Comparison of ENCODE assay signal across 28 cellular contexts in the genomic region with DNA sequence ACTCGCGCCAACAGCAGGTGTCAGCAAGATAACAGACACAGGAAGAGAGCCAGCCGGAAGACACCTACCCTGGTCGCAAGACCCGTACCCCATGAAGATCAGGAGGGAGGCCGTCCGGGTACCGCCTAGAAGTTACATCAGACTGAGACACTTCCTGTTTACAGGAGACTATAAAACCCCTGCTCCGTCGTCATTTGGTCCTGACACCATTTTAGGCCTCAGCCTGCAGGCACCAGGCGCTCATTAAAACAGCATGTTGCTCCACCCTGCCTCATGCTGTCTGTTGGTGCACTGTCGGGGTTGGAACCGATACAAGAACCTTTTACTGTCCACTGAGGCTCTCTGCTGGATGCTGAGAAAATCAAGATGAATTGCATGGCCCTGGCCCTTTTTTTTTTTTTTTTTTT. TPM values are rescaled to one million over a fixed set of nuclear protein-coding genes. Genes with fewer than 3 reads are reported as not detected.
DNase-seq lines count a peak whose midpoint lies in the region; ATAC-seq, FAIRE-seq and TF ChIP-seq lines count a peak whose summit lies in the region.
"Had no signal": no experiment of that assay in that cellular context is flagged by ENCODE, and none has a peak within 500 bp of the region (broad histone marks: within the 10 kb centered on the region; RNA-seq: fewer than 3 reads in every experiment).

No MANE protein-coding gene starts in this region.

- H4K5ac ChIP-seq in H1 (ENCODE audit: insufficient read length, low read depth, low read length), result no peak overlapping the region

- no peak overlapping the region for H2AK5ac ChIP-seq in H1 (ENCODE audit: low read depth, low read length)

- H2BK12ac ChIP-seq in H1 (ENCODE audit: low read depth, low read length), result no peak overlapping the region

- H4K8ac ChIP-seq in H1 (ENCODE audit: extremely low read depth, insufficient read depth, low read length), result no peak overlapping the region

- no peak overlapping the region for H3K18ac ChIP-seq in H1 (ENCODE audit: extremely low read depth, low read length)

- TF ChIP-seq CTCF in GM23338 (conservative IDR thresholded peaks at IDR 0.05; ENCODE audit: low read depth in 2 of 2) (no peak), OCI-LY7 (conservative IDR thresholded peaks at IDR 0.05; ENCODE audit: low read length) (no peak), H1 (IDR thresholded peaks at IDR 0.05; ENCODE audit: control extremely low read depth in 1 of 3, insufficient read depth in 1 of 3, low read depth in 1 of 3, low read length in 3 of 3) (no peak), neural crest cell (conservative IDR thresholded peaks at IDR 0.05) (no peak)

- no peak overlapping the region for H2BK15ac ChIP-seq in H1 (ENCODE audit: low read length)

- H4K20me1 ChIP-seq in GM23338 (replicated peaks; ENCODE audit: insufficient read depth) (no peaks in the 10 kb centered on the region), OCI-LY7 (ENCODE audit: insufficient read depth, low read length) (no peaks in the 10 kb centered on the region), H1 (replicated peaks in 1 of 2; ENCODE audit: control insufficient read depth in 1 of 2, insufficient read depth in 2 of 2, low read length in 2 of 2) (no peaks in the 10 kb centered on the region)
- H4K20me1 ChIP-seq: BLaER1 treated with 17β-estradiol and CSF1 and Interleukin-3, amounts not matched to agents 10 nM and 100 nM had no signal

- TF ChIP-seq EP300 in H1 (IDR thresholded peaks at IDR 0.05; ENCODE audit: borderline replicate concordance in 1 of 2, low read depth in 2 of 2, low read length in 2 of 2), result no peak

- POLR2A ChIA-PET in OCI-LY7 (lab: Charles Lee), result interaction anchor here (0.6 kb wide), 1 partner anchor 1360 kb away, joined by 3 read pairs; no protein-coding TSS in a partner anchor
- POLR2A ChIA-PET in H1 (lab: Charles Lee; ENCODE audit: partially characterized antibody), result interaction anchor here (0.6 kb wide), 1 partner anchor 227 kb away, joined by 3 read pairs; no protein-coding TSS in a partner anchor

- H3K27ac Mint-ChIP-seq in GM23338 (no peak overlapping the region), neural crest cell (ENCODE audit: unreplicated experiment) (peak overlapping the region; percentile 43)
- H3K27ac Mint-ChIP-seq in activated T-helper 17 cell treated with anti-CD3 and anti-CD28 coated beads, Interleukin-2, amount 50 U/mL, for 72 hours, result no peak overlapping the region
- H3K27ac Mint-ChIP-seq: activated CD4-positive, alpha-beta memory T cell treated with anti-CD3 and anti-CD28 coated beads for 36 hours; dendritic cell treated with granulocyte-macrophage colony-stimulating factor and Interleukin-4, amounts not matched to agents 40 ng/mL and 50 ng/mL, for 4 days; stimulated activated naive B cell treated with anti-CD40 and anti-IgM and Interleukin-4, amounts not matched to agents 10 μg/mL and 1 μg/mL and 100 μg/mL, for 72 hours; type B pancreatic cell had no signal

- no peaks in the 10 kb centered on the region for H3K9me3 Mint-ChIP-seq in GM23338
- H3K9me3 Mint-ChIP-seq in neural crest cell, result no peaks in the 10 kb centered on the region
- no peaks in the 10 kb centered on the region for H3K9me3 Mint-ChIP-seq in activated T-helper 17 cell treated with anti-CD3 and anti-CD28 coated beads, Interleukin-2, amount 50 U/mL, for 72 hours
- H3K9me3 Mint-ChIP-seq: activated CD4-positive, alpha-beta memory T cell treated with anti-CD3 and anti-CD28 coated beads for 36 hours; dendritic cell treated with granulocyte-macrophage colony-stimulating factor and Interleukin-4, amounts not matched to agents 40 ng/mL and 50 ng/mL, for 4 days; stimulated activated naive B cell treated with anti-CD40 and anti-IgM and Interleukin-4, amounts not matched to agents 10 μg/mL and 1 μg/mL and 100 μg/mL, for 72 hours; type B pancreatic cell had no signal

- no peak overlapping the region for H3K27ac ChIP-seq in GM23338 (ENCODE audit: low read depth)
- no peak overlapping the region for H3K27ac ChIP-seq in OCI-LY7 (ENCODE audit: low read depth, low read length, poor library complexity, severe bottlenecking)
- H3K27ac ChIP-seq in H1 (ENCODE audit: low read depth, low read length), result no peak overlapping the region
- H3K27ac ChIP-seq: BLaER1 treated with 17β-estradiol and CSF1 and Interleukin-3, amounts not matched to agents 10 nM and 100 nM; foreskin keratinocyte had no signal

- 91% methylated on average over 13 of the region's 13 CpGs; no CpG with 5 or more reads in 1 of the 2 experiments for WGBS in H1 (ENCODE audit: extremely low coverage in 1 of 2, insufficient coverage in 1 of 2, insufficient read length in 1 of 2, insufficient replicate concordance in 2 of 2, low coverage in 1 of 2, low lambda C conversion rate in 2 of 2, missing lambda C conversion rate in 1 of 2), 2 experiments

- H3K4me1 ChIP-seq in GM23338 (ENCODE audit: insufficient read depth) (no peaks in the 10 kb centered on the region), OCI-LY7 (ENCODE audit: insufficient read depth, low read length, poor library complexity, severe bottlenecking) (no peaks in the 10 kb centered on the region), H1 (replicated peaks in 1 of 4; ENCODE audit: control insufficient read depth in 3 of 4, insufficient read depth in 4 of 4, low read length in 3 of 4) (no peaks in the 10 kb centered on the region)
- H3K4me1 ChIP-seq: foreskin keratinocyte had no signal

- FAIRE-seq in H1 (lab: Jason Lieb, UNC), result no peak
- FAIRE-seq: GM19239, small intestine had no signal

- intact Hi-C loops in OCI-LY7 (cut with micrococcal nuclease; ENCODE audit: unreplicated experiment), result no loop called here

- DNase-seq in GM23338 (ENCODE audit: low spot score), result peak; percentile 8
- DNase-seq in OCI-LY7 (ENCODE audit: low spot score), result peak; percentile 7
- no peak for DNase-seq in H1 (ENCODE audit: low read depth in 1 of 2, low spot score in 2 of 2)
- no peak for DNase-seq in neural crest cell (ENCODE audit: low read depth, low spot score)
- DNase-seq in NCI-H1694 (lab: John Stamatoyannopoulos, UW), result no peak
- no peak for DNase-seq in DMS79 (lab: John Stamatoyannopoulos, UW)
- DNase-seq: activated CD4-positive, alpha-beta memory T cell treated with anti-CD3 and anti-CD28 coated beads for 36 hours; activated CD4-positive, alpha-beta T cell treated with anti-CD3 and anti-CD28 coated beads for 1 hour; activated naive CD4-positive, alpha-beta T cell treated with Interleukin-2 at 50 U/mL for 16 hours; DMS79 treated with DMSO at 0.1 percent for 48 hours; foreskin keratinocyte; GOT3; Kasumi-1; left cardiac atrium; NCI-H1436; NCI-H226; NCI-H82; SK-N-SH; small intestine; stimulated activated naive B cell treated with anti-CD40 and anti-IgM and Interleukin-4, amounts not matched to agents 10 μg/mL and 1 μg/mL and 100 μg/mL, for 72 hours; substantia nigra; T-helper 2 cell had no signal

- no peak overlapping the region for H3K14ac ChIP-seq in H1 (ENCODE audit: insufficient read length)

- no peaks in the 10 kb centered on the region for H3K36me3 ChIP-seq in GM23338 (ENCODE audit: insufficient read depth)
- H3K36me3 ChIP-seq in OCI-LY7 (ENCODE audit: insufficient read depth, low read length), result no peaks in the 10 kb centered on the region
- H3K36me3 ChIP-seq in H1 (ENCODE audit: control insufficient read depth in 2 of 4, insufficient read depth in 4 of 4, low read length in 3 of 4), result no peaks in the 10 kb centered on the region
- H3K36me3 ChIP-seq: BLaER1 treated with 17β-estradiol and CSF1 and Interleukin-3, amounts not matched to agents 10 nM and 100 nM had no signal

- H2AFZ ChIP-seq in GM23338, result no peak overlapping the region
- 0 out of 2 replicates have a peak overlapping the region, but pooled peaks have one; percentile 36 for H2AFZ ChIP-seq in OCI-LY7 (ENCODE audit: low read length)
- peak overlapping the region; percentile 22; the same call in 1 of the 2 replicates for H2AFZ ChIP-seq in H1 (ENCODE audit: low read length)

- H3K23me2 ChIP-seq in H1 (ENCODE audit: low read depth, low read length), result no peaks in the 10 kb centered on the region

- no peaks in the 10 kb centered on the region for H3K79me2 ChIP-seq in GM23338 (replicated peaks; ENCODE audit: insufficient read depth)
- H3K79me2 ChIP-seq in OCI-LY7 (ENCODE audit: insufficient read depth, low read depth, low read length), result no peaks in the 10 kb centered on the region
- H3K79me2 ChIP-seq in H1 (ENCODE audit: control insufficient read depth in 1 of 2, insufficient read depth in 2 of 2, low read length in 2 of 2), result no peaks in the 10 kb centered on the region

- H4K91ac ChIP-seq in H1 (replicated peaks; ENCODE audit: insufficient read length, low read length), result no peak overlapping the region

- BruUV-seq in OCI-LY7 (replicated peaks; lab: Mats Ljungman, UMichigan), result no TSS peak

- no peak overlapping the region for H3K56ac ChIP-seq in H1 (replicated peaks; ENCODE audit: insufficient read length, low read depth, low read length)

- H3K4ac ChIP-seq in H1 (replicated peaks; ENCODE audit: insufficient read length, low read depth, low read length), result no peak overlapping the region

- H3K4me3 Mint-ChIP-seq in GM23338, result no peak overlapping the region
- no peak overlapping the region for H3K4me3 Mint-ChIP-seq in neural crest cell
- no peak overlapping the region for H3K4me3 Mint-ChIP-seq in activated T-helper 17 cell treated with anti-CD3 and anti-CD28 coated beads, Interleukin-2, amount 50 U/mL, for 72 hours
- H3K4me3 Mint-ChIP-seq: activated CD4-positive, alpha-beta memory T cell treated with anti-CD3 and anti-CD28 coated beads for 36 hours; dendritic cell treated with granulocyte-macrophage colony-stimulating factor and Interleukin-4, amounts not matched to agents 40 ng/mL and 50 ng/mL, for 4 days; stimulated activated naive B cell treated with anti-CD40 and anti-IgM and Interleukin-4, amounts not matched to agents 10 μg/mL and 1 μg/mL and 100 μg/mL, for 72 hours; type B pancreatic cell had no signal

- no peak overlapping the region for H2BK20ac ChIP-seq in H1 (ENCODE audit: low read length)

- no peak overlapping the region for H3K4me3 ChIP-seq in GM23338
- H3K4me3 ChIP-seq in OCI-LY7 (ENCODE audit: low read depth, low read length, poor library complexity, severe bottlenecking), result no peak overlapping the region
- H3K4me3 ChIP-seq in H1 (ENCODE audit: extremely low read depth in 1 of 4, insufficient read depth in 2 of 4, low read depth in 3 of 4, low read length in 4 of 4), result no peak overlapping the region
- H3K4me3 ChIP-seq: BLaER1 treated with 17β-estradiol and CSF1 and Interleukin-3, amounts not matched to agents 10 nM and 100 nM; lung had no signal

- no peaks in the 10 kb centered on the region for H3K79me1 ChIP-seq in H1 (ENCODE audit: low read depth, low read length)

- H3K4me2 ChIP-seq in GM23338 (no peak overlapping the region), OCI-LY7 (ENCODE audit: low read length) (no peak overlapping the region), H1 (ENCODE audit: insufficient read depth in 1 of 2, low read depth in 2 of 2, low read length in 2 of 2) (no peak overlapping the region)
- H3K4me2 ChIP-seq: BLaER1 treated with 17β-estradiol and CSF1 and Interleukin-3, amounts not matched to agents 10 nM and 100 nM; SK-N-SH had no signal

- peaks cover 8% of the 10 kb centered on the region for H3K4me1 Mint-ChIP-seq in GM23338
- H3K4me1 Mint-ChIP-seq in neural crest cell, result peaks cover 6% of the 10 kb centered on the region
- H3K4me1 Mint-ChIP-seq in activated T-helper 17 cell treated with anti-CD3 and anti-CD28 coated beads, Interleukin-2, amount 50 U/mL, for 72 hours, result no peaks in the 10 kb centered on the region
- H3K4me1 Mint-ChIP-seq: stimulated activated naive B cell treated with anti-CD40 and anti-IgM and Interleukin-4, amounts not matched to agents 10 μg/mL and 1 μg/mL and 100 μg/mL, for 72 hours had no signal

- no peak for TF ChIP-seq POLR2A in H1 (IDR thresholded peaks at IDR 0.05; ENCODE audit: control extremely low read depth in 1 of 2, low read depth in 2 of 2, low read length in 2 of 2)

- no peak for TF ChIP-seq RAD21 in H1 (IDR thresholded peaks at IDR 0.05 in 1 of 2, conservative IDR thresholded peaks at IDR 0.05 in 1 of 2; ENCODE audit: low read depth in 2 of 2, low read length in 2 of 2)

- no peak overlapping the region for H2BK120ac ChIP-seq in H1 (replicated peaks; ENCODE audit: low read depth, low read length)

- H3K27me3 ChIP-seq in GM23338 (ENCODE audit: insufficient read depth) (no peaks in the 10 kb centered on the region), H1 (replicated peaks in 1 of 4; ENCODE audit: control insufficient read depth in 3 of 4, extremely low read depth in 1 of 4, insufficient read depth in 3 of 4, low read length in 3 of 4) (no peaks in the 10 kb centered on the region)
- H3K27me3 ChIP-seq: BLaER1 treated with 17β-estradiol and CSF1 and Interleukin-3, amounts not matched to agents 10 nM and 100 nM; foreskin keratinocyte had no signal

- H3K9me3 ChIP-seq in OCI-LY7 (ENCODE audit: low read length) (no peaks in the 10 kb centered on the region), H1 (ENCODE audit: insufficient read depth in 2 of 2, low read depth in 1 of 2, low read length in 1 of 2) (no peaks in the 10 kb centered on the region)
- H3K9me3 ChIP-seq: BLaER1 treated with 17β-estradiol and CSF1 and Interleukin-3, amounts not matched to agents 10 nM and 100 nM; SK-N-SH had no signal

- H3K27me3 Mint-ChIP-seq in GM23338 (ENCODE audit: insufficient read depth, low read depth, poor library complexity) (peaks cover 6% of the 10 kb centered on the region), neural crest cell (ENCODE audit: low read depth) (no peaks in the 10 kb centered on the region)
- H3K27me3 Mint-ChIP-seq in activated T-helper 17 cell treated with anti-CD3 and anti-CD28 coated beads, Interleukin-2, amount 50 U/mL, for 72 hours, result peaks cover 21% of the 10 kb centered on the region
- H3K27me3 Mint-ChIP-seq: activated CD4-positive, alpha-beta memory T cell treated with anti-CD3 and anti-CD28 coated beads for 36 hours; type B pancreatic cell had no signal

- no peaks in the 10 kb centered on the region for H3K9me2 ChIP-seq in GM23338 (ENCODE audit: insufficient read depth)
- H3K9me2 ChIP-seq in OCI-LY7 (ENCODE audit: insufficient read depth, low read length), result no peaks in the 10 kb centered on the region
- H3K9me2 ChIP-seq: SK-N-SH had no signal

- no peak overlapping the region for H3K9ac ChIP-seq in H1 (replicated peaks in 1 of 4; ENCODE audit: extremely low read depth in 1 of 4, low read depth in 3 of 4, low read length in 3 of 4)
- H3K9ac ChIP-seq: BLaER1 treated with 17β-estradiol and CSF1 and Interleukin-3, amounts not matched to agents 10 nM and 100 nM; SK-N-SH had no signal

- no peaks in the 10 kb centered on the region for H3F3A ChIP-seq in GM23338 (replicated peaks; ENCODE audit: low read depth)

- CTCF ChIA-PET in OCI-LY7 (lab: Charles Lee; ENCODE audit: unreplicated experiment), result interaction anchor here (0.6 kb wide), 1 partner anchor 290 kb away, joined by 3 read pairs; no protein-coding TSS in a partner anchor
- CTCF ChIA-PET in H1 (lab: Charles Lee; ENCODE audit: partially characterized antibody), result interaction anchor here (0.6 to 7.8 kb wide), 4 partner anchors 8 to 1030 kb away, joined by 3 to 57 read pairs (median 4); no protein-coding TSS in a partner anchor

- no peak overlapping the region for H2BK5ac ChIP-seq in H1 (ENCODE audit: low read depth, low read length)

- no peak overlapping the region for H3K23ac ChIP-seq in H1 (ENCODE audit: insufficient read length)

- H3K36me3 Mint-ChIP-seq in GM23338 (ENCODE audit: low read depth), result no peaks in the 10 kb centered on the region
- H3K36me3 Mint-ChIP-seq in neural crest cell (ENCODE audit: low read depth), result no peaks in the 10 kb centered on the region
- no peaks in the 10 kb centered on the region for H3K36me3 Mint-ChIP-seq in activated T-helper 17 cell treated with anti-CD3 and anti-CD28 coated beads, Interleukin-2, amount 50 U/mL, for 72 hours (ENCODE audit: low read depth)
- H3K36me3 Mint-ChIP-seq: activated CD4-positive, alpha-beta memory T cell treated with anti-CD3 and anti-CD28 coated beads for 36 hours; stimulated activated naive B cell treated with anti-CD40 and anti-IgM and Interleukin-4, amounts not matched to agents 10 μg/mL and 1 μg/mL and 100 μg/mL, for 72 hours; type B pancreatic cell had no signal

- no peak for ATAC-seq in GM23338
- no peak for ATAC-seq in activated T-helper 17 cell treated with anti-CD3 and anti-CD28 coated beads, Interleukin-2, amount 50 U/mL, for 72 hours (replicated peaks)
- ATAC-seq: foreskin keratinocyte; left cardiac atrium; stimulated activated naive B cell treated with anti-CD40 and anti-IgM and Interleukin-4, amounts not matched to agents 10 μg/mL and 1 μg/mL and 100 μg/mL, for 72 hours had no signal

RNA-seq across cellular contexts. Expression of a gene that starts 15.6 kb away (rescaled TPM):
- total RNA-seq in GM23338 (2014; rRNA removed; shearing (Covaris generic)), result 2.3 and 3.4 TPM in 2 replicates
- polyA plus RNA-seq in GM23338 (2016; fragmentation: Nextera tagmentation; extraction: Ambion mirVana) (0.63 and 0.70 TPM in 2 replicates), H1 (2011; rRNA removed) (2.1 and 3.1 TPM in 2 replicates)
- not detected in 2 replicates for total RNA-seq in OCI-LY7 (2014; rRNA removed; shearing (Covaris generic))
- total RNA-seq in OCI-LY7 (2022) (0.15 TPM in 1 of 2 replicates, not detected in the other), neural crest cell (322 and 334 TPM in 2 replicates)
- 3.2 and 3.4 TPM in 2 replicates for total RNA-seq in H1 (2021; fragmentation: NEBNext Ultra II Directional; extraction: Animal tissue kit (Norgen Biotek cat#: 25700))
- polyA plus RNA-seq in H1 (2011; cell fraction: cytosol; rRNA removed), result 2.6 TPM
- 4.0 TPM for polyA plus RNA-seq in H1 (2011; cell fraction: nucleus; rRNA removed)
- 1.9 to 3.3 TPM (median 2.6 TPM) in 4 replicates for polyA plus RNA-seq in H1 (2012, experiment 1 of 2)
- polyA plus RNA-seq in H1 (2012, experiment 2 of 2), result 0.35 TPM
- polyA plus RNA-seq in H1 (2013, experiment 1 of 2), result 4.5 TPM
- polyA plus RNA-seq in H1 (2013, experiment 2 of 2), result 3.4 TPM
- polyA minus RNA-seq in H1 (2011; rRNA and poly(A)+ RNA removed), result 8.5 and 15.2 TPM in 2 replicates
- 6.4 TPM for polyA minus RNA-seq in H1 (2011; cell fraction: cytosol; rRNA and poly(A)+ RNA removed)
- 18.8 TPM for polyA minus RNA-seq in H1 (2011; cell fraction: nucleus; rRNA and poly(A)+ RNA removed)
- not detected for total RNA-seq in activated T-helper 17 cell treated with anti-CD3 and anti-CD28 coated beads, Interleukin-2, amount 50 U/mL, for 72 hours
- total RNA-seq: activated CD4-positive, alpha-beta memory T cell treated with anti-CD3 and anti-CD28 coated beads for 36 hours; foreskin keratinocyte had no signal
- polyA plus RNA-seq: foreskin keratinocyte had no signal

Comparison
In these comparisons a context has a peak if more than half of its experiments do, and no peak if none do; other contexts are left out.
1. DNase-seq: peak in GM23338 (single experiment) and OCI-LY7 (single experiment); none in H1 (0 of 2), neural crest cell (single experiment), NCI-H1694 (single experiment) and DMS79 (single experiment).
2. RNA of a gene that starts 15.6 kb away (total RNA-seq): 322 to 334 TPM in neural crest cell; 2.3 to 3.4 TPM in GM23338, 3.2 to 3.4 TPM in H1, 0.15 TPM in OCI-LY7 and not detected in activated T-helper 17 cell treated with anti-CD3 and anti-CD28 coated beads, Interleukin-2, amount 50 U/mL, for 72 hours; every median in the first group is over 10 times any median in the second.